28 cellular contexts compared by ENCODE assay signal in genomic region chr2:41602351-41602750, GRCh38.
DNase-seq lines count a peak whose midpoint lies in the region; ATAC-seq, FAIRE-seq and TF ChIP-seq lines count a peak whose summit lies in the region.
"Had no signal": no experiment of that assay in that cellular context is flagged by ENCODE, and none has a peak within 500 bp of the region (broad histone marks: within the 10 kb centered on the region; RNA-seq: fewer than 3 reads in every experiment).

No MANE protein-coding gene starts in this region.

- peaks cover 23% of the 10 kb centered on the region for H3K4me1 ChIP-seq in left ventricle myocardium inferior
- H3K4me1 ChIP-seq in testis = peaks cover 51% of the 10 kb centered on the region
- H3K4me1 ChIP-seq: BE2C, BLaER1 had no signal

- H3K9me3 ChIP-seq in left ventricle myocardium inferior (replicated peaks) = no peaks in the 10 kb centered on the region
- H3K9me3 ChIP-seq in testis = no peaks in the 10 kb centered on the region
- H3K9me3 ChIP-seq: BE2C, BLaER1 had no signal

- WGBS in testis, 2 donors = 22 to 31% methylated on average over 2 of the region's 2 CpGs

- H3K27ac ChIP-seq in left ventricle myocardium inferior (replicated peaks) = peak overlapping the region; percentile 22
- H3K27ac ChIP-seq in testis = peak overlapping the region; percentile 16 to 87
- H3K27ac ChIP-seq: BLaER1 had no signal

- intact Hi-C loops in left ventricle myocardium inferior (cut with micrococcal nuclease) = no loop called here
- intact Hi-C loops in left cardiac atrium (cut with DNase I) = no loop called here
- intact Hi-C loops in testis (cut with DNase I; ENCODE audit: low total_unique reads) = no loop called here

- H3K27me3 ChIP-seq in left ventricle myocardium inferior (ENCODE audit: low read depth) (no peaks in the 10 kb centered on the region), testis (no peaks in the 10 kb centered on the region)
- H3K27me3 ChIP-seq: BLaER1 had no signal

- TF ChIP-seq CTCF in left ventricle myocardium inferior (IDR thresholded peaks at IDR 0.05; ENCODE audit: borderline replicate concordance) = no peak
- TF ChIP-seq CTCF in testis (IDR thresholded peaks at IDR 0.05) = no peak

- ATAC-seq in left cardiac atrium (no peak), HG02763 (IDR thresholded peaks at IDR 0.05; ENCODE audit: unreplicated experiment) (no peak), GM21723 (IDR thresholded peaks at IDR 0.05; ENCODE audit: unreplicated experiment) (no peak)
- ATAC-seq: GM12878 had no signal

- TF ChIP-seq POLR2A in testis (IDR thresholded peaks at IDR 0.05) = no peak

- no peak for FAIRE-seq in urothelium cell line (lab: Jason Lieb, UNC)
- FAIRE-seq: A204.1, GM12878, GM12892, GM18507 had no signal

- H3K36me3 ChIP-seq in left ventricle myocardium inferior = no peaks in the 10 kb centered on the region
- no peaks in the 10 kb centered on the region for H3K36me3 ChIP-seq in testis (ENCODE audit: low read depth, missing control alignments)
- H3K36me3 ChIP-seq: BE2C, BLaER1 had no signal

- DNase-seq in left ventricle myocardium inferior (peak; percentile 18), left cardiac atrium (no peak), NCI-H446 treated with DMSO at 0.1 percent for 48 hours (lab: John Stamatoyannopoulos, UW) (peak; percentile 10), fibroblast of peridontal ligament (ENCODE audit: extremely low read depth) (peak; percentile 14), testis (peak; percentile 55), urothelium cell line (ENCODE audit: low spot score) (no peak)
- DNase-seq: 8988T; ACHN; BE2C; C1 segment of cervical spinal cord; CD4-positive, alpha-beta memory T cell; CD4-positive, CD25-positive, alpha-beta regulatory T cell; CD8-positive, alpha-beta memory T cell; COR-L47; DMS 273 treated with DMSO at 0.1 percent for 48 hours; DMS153; DMS53; DMS79; DND-41; EL; GDM1 had no signal

- H3K4me3 ChIP-seq in left ventricle myocardium inferior (no peak overlapping the region), testis (no peak overlapping the region)
- H3K4me3 ChIP-seq: BLaER1, GM12878 had no signal

Comparison
In these comparisons a context has a peak if more than half of its experiments do, and no peak if none do; other contexts are left out.
1. DNase-seq: peak in left ventricle myocardium inferior (single experiment), NCI-H446 treated with DMSO at 0.1 percent for 48 hours (single experiment), fibroblast of peridontal ligament (single experiment) and testis (single experiment); none in left cardiac atrium (single experiment) and urothelium cell line (single experiment).